In the genomic region with DNA sequence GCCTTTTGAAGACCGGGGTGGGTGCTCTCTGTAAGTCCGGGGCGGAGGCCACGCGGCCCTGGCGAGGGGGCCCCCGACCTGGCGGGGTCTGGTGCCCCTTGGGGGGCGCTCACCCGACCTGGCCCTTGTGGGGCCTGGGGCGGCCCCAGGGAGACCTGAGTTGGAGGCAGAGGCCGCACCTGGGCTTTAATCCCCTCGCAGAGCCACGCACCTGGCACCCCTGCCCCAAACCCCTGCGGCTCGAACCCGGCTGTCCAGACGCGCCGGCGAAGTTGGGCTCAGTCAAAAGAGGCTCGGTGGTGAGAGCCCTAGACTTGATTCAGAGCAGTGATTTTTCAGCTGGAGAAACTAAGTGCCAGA, we compare ENCODE assay signal across 8 cellular contexts. TPM values are rescaled to one million over a fixed set of nuclear protein-coding genes. Genes with fewer than 3 reads are reported as not detected.
DNase-seq lines count a peak whose midpoint lies in the region; ATAC-seq and TF ChIP-seq lines count a peak whose summit lies in the region.

No MANE protein-coding gene starts in this region.

- TF ChIP-seq POLR2A in esophagus muscularis mucosa (IDR thresholded peaks at IDR 0.05; ENCODE audit: low read depth): no peak

- peak overlapping the region in 3 of 4 donors; percentile 19 to 55 (median 53) for H3K27ac ChIP-seq in esophagus muscularis mucosa (replicated peaks in 1 of 4)

- H3K36me3 ChIP-seq in esophagus muscularis mucosa: peaks cover 21 to 52% (median 42%) of the 10 kb centered on the region in 4 donors

- DNase-seq in activated CD4-positive, alpha-beta T cell treated with anti-CD3 and anti-CD28 coated beads, Interleukin-2, amount 10 ng/mL, durations not matched to agents 24 days and 14 days: no peak
- no peak for DNase-seq in activated CD4-positive, alpha-beta T cell treated with anti-CD3 and anti-CD28 coated beads, Interleukin-2, amount 50 U/mL, for 4 hours
- no peak for DNase-seq in LNCaP clone FGC (ENCODE audit: low read depth)
- DNase-seq in esophagus muscularis mucosa (ENCODE audit: extremely low spot score): no peak
- DNase-seq in stimulated activated CD8-positive, alpha-beta memory T cell treated with anti-CD3 and anti-CD28 coated beads, Interleukin-4, amount 100 ng/mL, for 48 hours: peak; percentile 32
- no peak for DNase-seq in Kasumi-1 (lab: John Stamatoyannopoulos, UW)
- DNase-seq in stimulated activated CD4-positive, alpha-beta T cell treated with anti-CD3 and anti-CD28 coated beads, Interleukin-2, amount 100 ng/mL, for 48 hours: no peak

- H3K4me3 Mint-ChIP-seq in activated CD4-positive, alpha-beta T cell treated with anti-CD3 and anti-CD28 coated beads, Interleukin-2, amount 10 ng/mL, durations not matched to agents 24 days and 14 days: peak overlapping the region; percentile 81

- TF ChIP-seq EP300 in esophagus muscularis mucosa (IDR thresholded peaks at IDR 0.05): no peak

- ATAC-seq in HG02642 (IDR thresholded peaks at IDR 0.05; ENCODE audit: poor library complexity, unreplicated experiment): no peak

- H3K4me1 Mint-ChIP-seq in activated CD4-positive, alpha-beta T cell treated with anti-CD3 and anti-CD28 coated beads, Interleukin-2, amount 10 ng/mL, durations not matched to agents 24 days and 14 days: peaks cover 16% of the 10 kb centered on the region

- H3K4me1 ChIP-seq in esophagus muscularis mucosa: peaks cover 8 to 16% (median 12%) of the 10 kb centered on the region in 4 donors

- H3K9me3 Mint-ChIP-seq in activated CD4-positive, alpha-beta T cell treated with anti-CD3 and anti-CD28 coated beads, Interleukin-2, amount 10 ng/mL, durations not matched to agents 24 days and 14 days: no peaks in the 10 kb centered on the region

- intact Hi-C loops in activated CD4-positive, alpha-beta T cell treated with anti-CD3 and anti-CD28 coated beads, Interleukin-2, amount 10 ng/mL, durations not matched to agents 24 days and 14 days (cut with micrococcal nuclease): loop anchor here (2.0 to 5.0 kb wide), 2 partner anchors 30 to 104 kb away; partner anchors contain the start of genes BCL7A and PSMD9
- intact Hi-C loops in esophagus muscularis mucosa (cut with DNase I): no loop called here

- no peak overlapping the region for H3K27ac Mint-ChIP-seq in activated CD4-positive, alpha-beta T cell treated with anti-CD3 and anti-CD28 coated beads, Interleukin-2, amount 10 ng/mL, durations not matched to agents 24 days and 14 days

- no peaks in the 10 kb centered on the region for H3K27me3 ChIP-seq in esophagus muscularis mucosa

- H3K9me3 ChIP-seq in esophagus muscularis mucosa: no peaks in the 10 kb centered on the region

- peaks cover 19% of the 10 kb centered on the region for H3K36me3 Mint-ChIP-seq in activated CD4-positive, alpha-beta T cell treated with anti-CD3 and anti-CD28 coated beads, Interleukin-2, amount 10 ng/mL, durations not matched to agents 24 days and 14 days (ENCODE audit: low read depth)

- 57% methylated on average over 10 of the region's 22 CpGs for WGBS in esophagus muscularis mucosa

- TF ChIP-seq CTCF in LNCaP clone FGC (IDR thresholded peaks at IDR 0.05; ENCODE audit: control insufficient read depth, extremely low read depth, insufficient read depth): no peak
- TF ChIP-seq CTCF in esophagus muscularis mucosa (IDR thresholded peaks at IDR 0.05): no peak

- H3K4me3 ChIP-seq in LNCaP clone FGC (ENCODE audit: low read depth, low read length) (peak overlapping the region; percentile 61), esophagus muscularis mucosa (peak overlapping the region; percentile 46 to 59 (median 50))

- no peaks in the 10 kb centered on the region for H3K27me3 Mint-ChIP-seq in activated CD4-positive, alpha-beta T cell treated with anti-CD3 and anti-CD28 coated beads, Interleukin-2, amount 10 ng/mL, durations not matched to agents 24 days and 14 days

RNA-seq across cellular contexts. Expression of gene CFAP251, which starts 0.3 kb away (rescaled TPM):
- total RNA-seq in activated CD4-positive, alpha-beta T cell treated with anti-CD3 and anti-CD28 coated beads, Interleukin-2, amount 10 ng/mL, durations not matched to agents 24 days and 14 days: 0.85 and 1.1 TPM in 2 replicates
- total RNA-seq in esophagus muscularis mucosa: 1 to 10 TPM in 1 of 4 donors, under 1 TPM in 3; 0.66 to 1.9 (median 0.87) TPM

RNA-seq across cellular contexts. Expression of gene PSMD9, which starts 30.1 kb away (rescaled TPM):
- total RNA-seq in activated CD4-positive, alpha-beta T cell treated with anti-CD3 and anti-CD28 coated beads, Interleukin-2, amount 10 ng/mL, durations not matched to agents 24 days and 14 days: 63.8 and 69.9 TPM in 2 replicates
- 10 to 100 TPM; 22.4 to 63.7 (median 44.4) TPM for total RNA-seq in esophagus muscularis mucosa

RNA-seq across cellular contexts. Expression of gene HPD, which starts 60.0 kb away (rescaled TPM):
- not detected in 2 replicates for total RNA-seq in activated CD4-positive, alpha-beta T cell treated with anti-CD3 and anti-CD28 coated beads, Interleukin-2, amount 10 ng/mL, durations not matched to agents 24 days and 14 days
- 1 to 10 TPM in 2 of 4 donors, under 1 TPM in 2; 0.65 to 3.3 (median 1.3) TPM for total RNA-seq in esophagus muscularis mucosa
